Comparison of ENCODE assay signal across 1 cellular context in genomic region chr1:45621501-45621836, GRCh38.
TF ChIP-seq lines count a peak whose summit lies in the region.

No MANE protein-coding gene starts in this region.

TF ChIP-seq in HepG2, 621 proteins besides CTCF, POLR2A, EP300 and RAD21:
- TF ChIP-seq GATAD2A (CRISPR knock-in tag; IDR thresholded peaks at IDR 0.05) (no peak), RFXAP (CRISPR knock-in tag; IDR thresholded peaks at IDR 0.05; ENCODE audit: borderline replicate concordance) (no peak), KDM2A (CRISPR knock-in tag; IDR thresholded peaks at IDR 0.05; ENCODE audit: borderline replicate concordance, low read depth) (peak; percentile 9; the same call in 1 of the 2 replicates), TFDP1 (CRISPR knock-in tag; IDR thresholded peaks at IDR 0.05; ENCODE audit: borderline replicate concordance) (no peak), POLR2AphosphoS2 (IDR thresholded peaks at IDR 0.05; ENCODE audit: low read depth, low read length) (peak; percentile 40; the same call in 1 of the 2 replicates), ZNF331 (CRISPR knock-in tag; IDR thresholded peaks at IDR 0.05) (no peak), ZBTB34 (CRISPR knock-in tag; IDR thresholded peaks at IDR 0.05) (no peak), SSRP1 (CRISPR knock-in tag; IDR thresholded peaks at IDR 0.05) (no peak), PHF20 (CRISPR knock-in tag; IDR thresholded peaks at IDR 0.05) (no peak), SOX6 (IDR thresholded peaks at IDR 0.05) (no peak), SOX6 (CRISPR knock-in tag; IDR thresholded peaks at IDR 0.05) (no peak), TBL1XR1 (IDR thresholded peaks at IDR 0.05; ENCODE audit: borderline replicate concordance, low read length, partially characterized antibody) (no peak), KIAA2018 (CRISPR knock-in tag; IDR thresholded peaks at IDR 0.05; ENCODE audit: borderline replicate concordance) (no peak), EEA1 (CRISPR knock-in tag; IDR thresholded peaks at IDR 0.05; ENCODE audit: borderline replicate concordance) (no peak), ISX (CRISPR knock-in tag; conservative IDR thresholded peaks at IDR 0.05) (no peak), TFDP2 (CRISPR knock-in tag; IDR thresholded peaks at IDR 0.05) (no peak), DZIP1 (CRISPR knock-in tag; IDR thresholded peaks at IDR 0.05) (no peak), ZNF879 (CRISPR knock-in tag; IDR thresholded peaks at IDR 0.05) (no peak), ZNF17 (CRISPR knock-in tag; IDR thresholded peaks at IDR 0.05) (no peak), ZNF639 (CRISPR knock-in tag; conservative IDR thresholded peaks at IDR 0.05) (no peak), MXD4 (CRISPR knock-in tag; IDR thresholded peaks at IDR 0.05) (no peak), HOXA3 (CRISPR knock-in tag; IDR thresholded peaks at IDR 0.05) (no peak), RBM22 (optimal IDR thresholded peaks at IDR 0.05; ENCODE audit: low read length) (peak; percentile 79), GTF3A (CRISPR knock-in tag; conservative IDR thresholded peaks at IDR 0.05) (no peak), PHB2 (IDR thresholded peaks at IDR 0.05; ENCODE audit: partially characterized antibody) (no peak), KLF6 (CRISPR knock-in tag; IDR thresholded peaks at IDR 0.05) (no peak)
TF ChIP-seq in HepG2: peak in this region for 3.
